Comparison of ENCODE assay signal across 1 cellular context in the genomic region with DNA sequence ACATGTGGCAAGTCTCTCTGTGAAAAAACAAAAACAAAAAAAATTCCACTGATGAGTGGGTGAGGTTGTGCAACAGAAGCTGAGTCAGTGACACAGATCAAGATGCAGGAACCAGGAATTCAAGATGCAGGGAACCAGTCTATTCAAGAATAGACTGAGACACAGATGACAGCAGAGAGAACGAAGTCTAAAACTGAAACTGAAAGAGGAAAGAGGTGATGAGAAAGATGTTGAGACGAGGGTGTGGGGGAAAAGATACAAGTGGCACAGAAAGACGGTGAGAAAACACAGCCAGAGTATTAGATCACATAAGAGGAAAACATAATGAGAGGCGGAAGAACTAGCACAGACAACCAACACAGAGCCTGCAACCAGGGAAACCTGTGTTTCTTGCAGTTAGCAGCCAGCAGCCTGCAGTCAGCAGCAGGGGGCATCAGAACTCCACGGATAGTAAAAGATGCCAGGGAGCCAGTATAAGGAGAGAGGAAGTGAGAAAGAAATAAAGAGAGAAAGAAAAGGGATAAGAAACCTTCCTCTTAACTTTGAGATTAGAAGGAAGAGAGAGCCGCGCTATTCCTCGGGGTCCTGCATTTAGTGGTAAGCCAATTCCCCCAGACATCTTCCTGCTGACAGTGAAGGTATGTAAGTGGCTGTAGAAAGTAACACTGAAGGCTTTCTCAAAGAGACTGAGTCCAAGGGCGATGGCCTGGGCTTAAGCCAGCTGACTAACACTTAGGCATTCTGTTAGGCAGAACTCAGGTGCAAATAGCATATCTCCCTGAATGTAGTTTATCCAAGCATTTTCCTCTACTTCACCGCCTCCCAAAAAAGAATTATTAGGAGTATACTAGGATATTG.
TF ChIP-seq lines count a peak whose summit lies in the region.

No MANE protein-coding gene starts in this region.

TF ChIP-seq in Ishikawa, 13 proteins besides CTCF, POLR2A, EP300 and RAD21 (continued from another document):
- TF ChIP-seq TAF1 (IDR thresholded peaks at IDR 0.05; ENCODE audit: low read depth): no peak
- no peak for TF ChIP-seq YY1 (IDR thresholded peaks at IDR 0.05; ENCODE audit: low read depth)
